Comparison of ENCODE assay signal across 11 cellular contexts in genomic region chr2:69138247-69138754, GRCh38.
A peak's percentile ranks its signal among the peaks of the same experiment; 100 is the strongest.
DNase-seq lines count a peak whose midpoint lies in the region; ATAC-seq and TF ChIP-seq lines count a peak whose summit lies in the region.
"Had no signal": no experiment of that assay in that cellular context is flagged by ENCODE, and none has a peak within 500 bp of the region (broad histone marks: within the 10 kb centered on the region; RNA-seq: fewer than 3 reads in every experiment).

No MANE protein-coding gene starts in this region.

- TF ChIP-seq POLR2A in vagina (IDR thresholded peaks at IDR 0.05), result no peak

- H3K4me3 ChIP-seq in astrocyte of the cerebellum (ENCODE audit: low read depth, low read length), result no peak overlapping the region
- no peak overlapping the region for H3K4me3 ChIP-seq in vagina

- H3K27me3 ChIP-seq in vagina, result no peaks in the 10 kb centered on the region

- ATAC-seq in GM19328 (IDR thresholded peaks at IDR 0.05; ENCODE audit: unreplicated experiment), result no peak
- ATAC-seq in GM19455 (IDR thresholded peaks at IDR 0.05; ENCODE audit: unreplicated experiment), result no peak
- ATAC-seq: activated CD4-positive, alpha-beta T cell treated with anti-CD3 and anti-CD28 coated beads for 36 hours had no signal

- no peaks in the 10 kb centered on the region for H3K9me3 ChIP-seq in vagina

- in situ Hi-C loops in astrocyte of the cerebellum (cut with HindIII; ENCODE audit: low sequenced_read_pairs), result no loop called here

- intact Hi-C loops in vagina (cut with DNase I), result no loop called here
- intact Hi-C loops in head of caudate nucleus (cut with DNase I), result no loop called here

- peak overlapping the region; percentile 67 for H3K27ac ChIP-seq in vagina

- DNase-seq in HS-5 (ENCODE audit: low read depth) (peak; percentile 78), astrocyte of the cerebellum (ENCODE audit: low read depth) (peak; percentile 74), glomerular visceral epithelial cell (ENCODE audit: extremely low spot score) (peak; percentile 68), vagina (ENCODE audit: extremely low spot score in 2 of 2) (no peak), head of caudate nucleus (no peak)
- DNase-seq: activated CD4-positive, alpha-beta T cell treated with anti-CD3 and anti-CD28 coated beads for 36 hours; MV-4-11; naive B cell; substantia nigra had no signal

- peaks cover 31% of the 10 kb centered on the region for H3K4me1 ChIP-seq in vagina

- no peak for TF ChIP-seq CTCF in astrocyte of the cerebellum (IDR thresholded peaks at IDR 0.05; ENCODE audit: low read depth, low read length, missing control alignments)
- TF ChIP-seq CTCF in vagina (IDR thresholded peaks at IDR 0.05), result no peak

- no peaks in the 10 kb centered on the region for H3K36me3 ChIP-seq in vagina

Comparison
In these comparisons a context has a peak if more than half of its experiments do, and no peak if none do; other contexts are left out.
1. DNase-seq: peak in HS-5 (single experiment), astrocyte of the cerebellum (single experiment) and glomerular visceral epithelial cell (single experiment); none in vagina (0 of 2) and head of caudate nucleus (0 of 42).